ENCODE assay signal across 40 cellular contexts in genomic region chr9:71331603-71332002, GRCh38.
"Had no signal": no experiment of that assay in that cellular context is flagged by ENCODE, and none has a peak within 500 bp of the region (broad histone marks: within the 10 kb centered on the region; RNA-seq: fewer than 3 reads in every experiment).

No MANE protein-coding gene starts in this region.

- ATAC-seq: activated naive CD4-positive, alpha-beta T cell treated with anti-CD3 and anti-CD28 coated beads, Interleukin-2, amount 50 U/mL, for 72 hours; activated naive CD8-positive, alpha-beta T cell treated with anti-CD3 and anti-CD28 coated beads, Interleukin-2, amount 50 U/mL, for 24 hours; activated T-cell treated with anti-CD3 and anti-CD28 coated beads, Interleukin-2, amount 50 U/mL, for 4 hours; activated T-cell treated with anti-CD3 and anti-CD28 coated beads, Interleukin-2, amount 50 U/mL, for 72 hours; activated T-helper 17 cell treated with anti-CD3 and anti-CD28 coated beads, Interleukin-2, amount 50 U/mL, for 72 hours; body of pancreas had no signal

- H3K4me1 Mint-ChIP-seq: activated naive CD4-positive, alpha-beta T cell treated with anti-CD3 and anti-CD28 coated beads, Interleukin-2, amount 10 ng/mL, durations not matched to agents 7 days and 5 days; activated naive CD4-positive, alpha-beta T cell treated with anti-CD3 and anti-CD28 coated beads, Interleukin-2, amount 50 U/mL, for 24 hours; activated naive CD8-positive, alpha-beta T cell treated with anti-CD3 and anti-CD28 coated beads for 36 hours; activated naive CD8-positive, alpha-beta T cell treated with anti-CD3 and anti-CD28 coated beads, Interleukin-2, amount 10 ng/mL, durations not matched to agents 7 days and 5 days; activated naive CD8-positive, alpha-beta T cell treated with anti-CD3 and anti-CD28 coated beads, Interleukin-2, amount 50 U/mL, for 24 hours; activated T-helper 17 cell treated with anti-CD3 and anti-CD28 coated beads, Interleukin-2, amount 50 U/mL, for 72 hours; brain; central memory CD8-positive, alpha-beta T cell had no signal

- H3K36me3 Mint-ChIP-seq: activated naive CD4-positive, alpha-beta T cell treated with anti-CD3 and anti-CD28 coated beads, Interleukin-2, amount 10 ng/mL, durations not matched to agents 7 days and 5 days; activated naive CD4-positive, alpha-beta T cell treated with anti-CD3 and anti-CD28 coated beads, Interleukin-2, amount 50 U/mL, for 24 hours; activated naive CD8-positive, alpha-beta T cell; activated naive CD8-positive, alpha-beta T cell treated with anti-CD3 and anti-CD28 coated beads for 36 hours; activated naive CD8-positive, alpha-beta T cell treated with anti-CD3 and anti-CD28 coated beads, Interleukin-2, amount 10 ng/mL, durations not matched to agents 7 days and 5 days; brain had no signal

- H3K4me3 Mint-ChIP-seq: activated naive CD4-positive, alpha-beta T cell treated with anti-CD3 and anti-CD28 coated beads for 36 hours; activated naive CD4-positive, alpha-beta T cell treated with anti-CD3 and anti-CD28 coated beads, Interleukin-2, amount 10 ng/mL, durations not matched to agents 7 days and 5 days; activated naive CD4-positive, alpha-beta T cell treated with anti-CD3 and anti-CD28 coated beads, Interleukin-2, amount 50 U/mL, for 24 hours; activated naive CD8-positive, alpha-beta T cell; activated naive CD8-positive, alpha-beta T cell treated with anti-CD3 and anti-CD28 coated beads for 36 hours; activated naive CD8-positive, alpha-beta T cell treated with anti-CD3 and anti-CD28 coated beads, Interleukin-2, amount 10 ng/mL, durations not matched to agents 7 days and 5 days; activated naive CD8-positive, alpha-beta T cell treated with anti-CD3 and anti-CD28 coated beads, Interleukin-2, amount 50 U/mL, for 24 hours; activated T-cell treated with anti-CD3 and anti-CD28 coated beads, Interleukin-2, amount 50 U/mL, for 24 hours; activated T-cell treated with anti-CD3 and anti-CD28 coated beads, Interleukin-2, amount 50 U/mL, for 4 hours; activated T-cell treated with anti-CD3 and anti-CD28 coated beads, Interleukin-2, amount 50 U/mL, for 72 hours; activated T-helper 1 cell treated with anti-CD3 and anti-CD28 coated beads, Interleukin-12 subunit alpha, Interleukin-12 subunit beta, Interleukin-2, Interleukin-4 antibody, amounts not matched to agents 30 ng/mL and 10 ng/mL and 1 ng/mL, durations not matched to agents 14 hours and 24 hours and 36 hours; activated T-helper 17 cell treated with anti-CD3 and anti-CD28 coated beads, Interleukin-2, amount 50 U/mL, for 72 hours; brain; central memory CD8-positive, alpha-beta T cell had no signal

- H3K9me3 Mint-ChIP-seq: activated naive CD4-positive, alpha-beta T cell treated with anti-CD3 and anti-CD28 coated beads, Interleukin-2, amount 10 ng/mL, durations not matched to agents 7 days and 5 days; activated naive CD4-positive, alpha-beta T cell treated with anti-CD3 and anti-CD28 coated beads, Interleukin-2, amount 50 U/mL, for 24 hours; activated naive CD8-positive, alpha-beta T cell treated with anti-CD3 and anti-CD28 coated beads for 36 hours; activated naive CD8-positive, alpha-beta T cell treated with anti-CD3 and anti-CD28 coated beads, Interleukin-2, amount 10 ng/mL, durations not matched to agents 7 days and 5 days; activated naive CD8-positive, alpha-beta T cell treated with anti-CD3 and anti-CD28 coated beads, Interleukin-2, amount 50 U/mL, for 24 hours; activated T-cell treated with anti-CD3 and anti-CD28 coated beads, Interleukin-2, amount 50 U/mL, for 24 hours; activated T-cell treated with anti-CD3 and anti-CD28 coated beads, Interleukin-2, amount 50 U/mL, for 4 hours; activated T-cell treated with anti-CD3 and anti-CD28 coated beads, Interleukin-2, amount 50 U/mL, for 72 hours; activated T-helper 1 cell treated with anti-CD3 and anti-CD28 coated beads, Interleukin-12 subunit alpha, Interleukin-12 subunit beta, Interleukin-2, Interleukin-4 antibody, amounts not matched to agents 30 ng/mL and 10 ng/mL and 1 ng/mL, durations not matched to agents 14 hours and 24 hours and 36 hours; activated T-helper 17 cell treated with anti-CD3 and anti-CD28 coated beads, Interleukin-2, amount 50 U/mL, for 72 hours; activated T-helper 2 cell treated with anti-CD3 and anti-CD28 coated beads, Interferon-gamma antibody, Interleukin-2, Interleukin-4, amounts not matched to agents 10 μg/mL and 5 μg/mL and 100 μg/mL, durations not matched to agents 14 hours and 24 hours and 36 hours; central memory CD8-positive, alpha-beta T cell had no signal

- H3K4me1 ChIP-seq: adrenal gland, ascending aorta, body of pancreas, breast epithelium had no signal

- DNase-seq: activated effector memory CD4-positive, alpha-beta T cell treated with anti-CD3 and anti-CD28 coated beads, Interleukin-2, amount 50 U/mL, for 16 hours; activated effector memory CD4-positive, alpha-beta T cell treated with Interleukin-2 at 50 U/mL for 16 hours; activated gamma-delta T cell; activated gamma-delta T cell treated with Interleukin-2 at 50 U/mL for 16 hours; activated naive CD4-positive, alpha-beta T cell; activated naive CD4-positive, alpha-beta T cell treated with anti-CD3 and anti-CD28 coated beads for 36 hours; activated naive CD4-positive, alpha-beta T cell treated with anti-CD3 and anti-CD28 coated beads, Interleukin-2, amount 10 ng/mL, durations not matched to agents 7 days and 5 days; activated naive CD4-positive, alpha-beta T cell treated with anti-CD3 and anti-CD28 coated beads, Interleukin-2, amount 50 U/mL, for 16 hours; activated naive CD4-positive, alpha-beta T cell treated with Interleukin-2 at 50 U/mL for 16 hours; activated naive CD8-positive, alpha-beta T cell treated with anti-CD3 and anti-CD28 coated beads for 36 hours; activated naive CD8-positive, alpha-beta T cell treated with anti-CD3 and anti-CD28 coated beads, Interleukin-2, amount 10 ng/mL, durations not matched to agents 7 days and 5 days; activated naive CD8-positive, alpha-beta T cell treated with anti-CD3 and anti-CD28 coated beads, Interleukin-2, amount 50 U/mL, for 24 hours; activated T-cell treated with anti-CD3 and anti-CD28 coated beads, Interleukin-2, amount 50 U/mL, for 1 hour; activated T-cell treated with anti-CD3 and anti-CD28 coated beads, Interleukin-2, amount 50 U/mL, for 24 hours; activated T-cell treated with anti-CD3 and anti-CD28 coated beads, Interleukin-2, amount 50 U/mL, for 4 hours; activated T-cell treated with anti-CD3 and anti-CD28 coated beads, Interleukin-2, amount 50 U/mL, for 48 hours; activated T-cell treated with anti-CD3 and anti-CD28 coated beads, Interleukin-2, amount 50 U/mL, for 72 hours; adrenal gland; amniotic stem cell; amygdala; anterior cingulate cortex; aorta; body of pancreas; brain microvascular endothelial cell; caudate nucleus; central memory CD4-positive, alpha-beta T cell; cerebellar nuclear complex had no signal

- H3K9me3 ChIP-seq: adrenal gland, ascending aorta, body of pancreas, breast epithelium had no signal

- FAIRE-seq: astrocyte, bronchial epithelial cell had no signal

- H3K27ac Mint-ChIP-seq: activated naive CD4-positive, alpha-beta T cell treated with anti-CD3 and anti-CD28 coated beads for 36 hours; activated naive CD4-positive, alpha-beta T cell treated with anti-CD3 and anti-CD28 coated beads, Interleukin-2, amount 10 ng/mL, durations not matched to agents 7 days and 5 days; activated naive CD4-positive, alpha-beta T cell treated with anti-CD3 and anti-CD28 coated beads, Interleukin-2, amount 50 U/mL, for 24 hours; activated naive CD4-positive, alpha-beta T cell treated with anti-CD3 and anti-CD28 coated beads, Interleukin-2, amount 50 U/mL, for 72 hours; activated naive CD8-positive, alpha-beta T cell; activated naive CD8-positive, alpha-beta T cell treated with anti-CD3 and anti-CD28 coated beads for 36 hours; activated naive CD8-positive, alpha-beta T cell treated with anti-CD3 and anti-CD28 coated beads, Interleukin-2, amount 10 ng/mL, durations not matched to agents 7 days and 5 days; activated naive CD8-positive, alpha-beta T cell treated with anti-CD3 and anti-CD28 coated beads, Interleukin-2, amount 50 U/mL, for 24 hours; activated T-cell treated with anti-CD3 and anti-CD28 coated beads, Interleukin-2, amount 50 U/mL, for 24 hours; activated T-cell treated with anti-CD3 and anti-CD28 coated beads, Interleukin-2, amount 50 U/mL, for 72 hours; activated T-helper 1 cell treated with anti-CD3 and anti-CD28 coated beads, Interleukin-12 subunit alpha, Interleukin-12 subunit beta, Interleukin-2, Interleukin-4 antibody, amounts not matched to agents 30 ng/mL and 10 ng/mL and 1 ng/mL, durations not matched to agents 14 hours and 24 hours and 36 hours; activated T-helper 17 cell treated with anti-CD3 and anti-CD28 coated beads, Interleukin-2, amount 50 U/mL, for 72 hours; activated T-helper 2 cell treated with anti-CD3 and anti-CD28 coated beads, Interferon-gamma antibody, Interleukin-2, Interleukin-4, amounts not matched to agents 10 μg/mL and 5 μg/mL and 100 μg/mL, durations not matched to agents 14 hours and 24 hours and 36 hours; brain had no signal

- H3K36me3 ChIP-seq: adrenal gland, ascending aorta, brain microvascular endothelial cell, breast epithelium, cardiac muscle cell had no signal

- H3K4me3 ChIP-seq: adrenal gland, ascending aorta, body of pancreas, breast epithelium, cardiac muscle cell had no signal

- H3K27ac ChIP-seq: adrenal gland, ascending aorta, body of pancreas, brain microvascular endothelial cell, breast epithelium, cardiac muscle cell had no signal

- H3K27me3 ChIP-seq: adrenal gland, ascending aorta, body of pancreas, brain microvascular endothelial cell, breast epithelium, cardiac muscle cell had no signal

- H3K27me3 Mint-ChIP-seq: activated naive CD8-positive, alpha-beta T cell treated with anti-CD3 and anti-CD28 coated beads, Interleukin-2, amount 10 ng/mL, durations not matched to agents 7 days and 5 days had no signal
